8 cellular contexts compared by ENCODE assay signal in genomic region chr2:60756097-60757087, GRCh38. TPM values are rescaled to one million over a fixed set of nuclear protein-coding genes. Genes with fewer than 3 reads are reported as not detected.
DNase-seq lines count a peak whose midpoint lies in the region; ATAC-seq and TF ChIP-seq lines count a peak whose summit lies in the region.

PAPOLG (plus strand) TSS chr2:60756268; CDS start chr2:60756479, 211 bp downstream.

- H3K4me3 Mint-ChIP-seq in CD14-positive monocyte: peak within 1 kb of the TSS; percentile 98 to 100

- H3K4me1 ChIP-seq in duodenal mucosa (ENCODE audit: control insufficient read depth in 1 of 2, insufficient read depth in 2 of 2, low read length in 2 of 2): peaks cover 5 to 13% of the 10 kb centered on the region in 2 donors

- TF ChIP-seq POLR2A in lower leg skin (IDR thresholded peaks at IDR 0.05): peak in 1 of 2 donors; percentile 14

- no peak for TF ChIP-seq CTCF in CD14-positive monocyte (IDR thresholded peaks at IDR 0.05)
- TF ChIP-seq CTCF in lower leg skin (IDR thresholded peaks at IDR 0.05): no peak

- ATAC-seq in GM19397 (IDR thresholded peaks at IDR 0.05; ENCODE audit: unreplicated experiment) (peak; percentile 99), HG03571 (IDR thresholded peaks at IDR 0.05; ENCODE audit: unreplicated experiment) (peak; percentile 98)

- no peaks in the 10 kb centered on the region for H3K27me3 ChIP-seq in duodenal mucosa (ENCODE audit: control insufficient read depth in 1 of 2, insufficient read depth in 2 of 2, low read length in 2 of 2)

- peak; percentile 92 for DNase-seq in CD14-positive monocyte (ENCODE audit: low spot score)
- DNase-seq in NCI-H82 (lab: John Stamatoyannopoulos, UW): peak; percentile 99
- peak; percentile 100 for DNase-seq in activated CD4-positive, alpha-beta T cell treated with anti-CD3 and anti-CD28 coated beads, Interleukin-2, amount 50 U/mL, for 48 hours
- DNase-seq in lower leg skin (ENCODE audit: low spot score in 2 of 2): peak; percentile 96 to 99
- peak; percentile 99 for DNase-seq in stimulated activated CD4-positive, alpha-beta T cell treated with anti-CD3 and anti-CD28 coated beads, Interleukin-4, amount 100 ng/mL, for 48 hours (ENCODE audit: low read depth in 2 of 2)

- peaks cover 5 to 13% of the 10 kb centered on the region in 2 donors for H3K36me3 ChIP-seq in duodenal mucosa (ENCODE audit: control insufficient read depth in 1 of 2, insufficient read depth in 2 of 2, low read length in 2 of 2)

- H3K27ac ChIP-seq in duodenal mucosa (ENCODE audit: low read depth, low read length): peak within 1 kb of the TSS; percentile 88

- H3K9ac ChIP-seq in duodenal mucosa (ENCODE audit: low read depth in 1 of 2, low read length in 2 of 2): peak within 1 kb of the TSS; percentile 58 to 79

- peak within 1 kb of the TSS; percentile 94 to 98 (median 97) for H3K27ac Mint-ChIP-seq in CD14-positive monocyte

- H3K9me3 ChIP-seq in duodenal mucosa (ENCODE audit: control insufficient read depth in 1 of 2, low read length in 2 of 2): no peaks in the 10 kb centered on the region

- WGBS in lower leg skin, 2 donors: 1% methylated on average over 56 to 58 of the region's 58 CpGs

- H3K4me1 Mint-ChIP-seq in CD14-positive monocyte: peaks cover 17% of the 10 kb centered on the region

- peak within 1 kb of the TSS; percentile 77 to 92 for H3K4me3 ChIP-seq in duodenal mucosa (ENCODE audit: low read depth in 1 of 2, low read length in 2 of 2)
- H3K4me3 ChIP-seq in lower leg skin (ENCODE audit: low read depth, poor library complexity, severe bottlenecking): peak within 1 kb of the TSS; percentile 84

- no peaks in the 10 kb centered on the region for H3K27me3 Mint-ChIP-seq in CD14-positive monocyte (ENCODE audit: low read depth in 3 of 3)

- H3K36me3 Mint-ChIP-seq in CD14-positive monocyte: peaks cover 16 to 21% of the 10 kb centered on the region in 2 donors

- H3K9me3 Mint-ChIP-seq in CD14-positive monocyte: peaks cover 0 to 3% (median 0%) of the 10 kb centered on the region in 7 donors

- intact Hi-C loops in CD14-positive monocyte (cut with micrococcal nuclease) (loop anchor here in 1 of 2 donors (5.0 kb wide), 1 partner anchor 54 kb away; no protein-coding TSS in a partner anchor), lower leg skin (cut with DNase I; ENCODE audit: low total_unique reads) (no loop called here)

RNA-seq across cellular contexts. Expression of gene PAPOLG, which starts in this region (rescaled TPM):
- polyA plus RNA-seq in CD14-positive monocyte: 1 to 10 TPM; 4.7 to 8.9 TPM
- total RNA-seq in lower leg skin: 10 to 100 TPM; 14.4 to 21.6 (median 18.7) TPM

Comparison
In these comparisons a context has a peak if more than half of its experiments do, and no peak if none do; other contexts are left out.
1. Peak in every context shown above with its lines: DNase-seq, ATAC-seq, H3K4me3 ChIP-seq and H3K27ac ChIP-seq.